1 cellular context compared by ENCODE assay signal in genomic region chr1:110756506-110756905, GRCh38.
TF ChIP-seq lines count a peak whose summit lies in the region.

No MANE protein-coding gene starts in this region.

TF ChIP-seq in H1, 55 proteins besides CTCF, POLR2A, EP300 and RAD21 (continued from another document):
- TF ChIP-seq E2F6 (IDR thresholded peaks at IDR 0.05) (no peak), MAX (IDR thresholded peaks at IDR 0.05) (no peak)
